In the genomic region with DNA sequence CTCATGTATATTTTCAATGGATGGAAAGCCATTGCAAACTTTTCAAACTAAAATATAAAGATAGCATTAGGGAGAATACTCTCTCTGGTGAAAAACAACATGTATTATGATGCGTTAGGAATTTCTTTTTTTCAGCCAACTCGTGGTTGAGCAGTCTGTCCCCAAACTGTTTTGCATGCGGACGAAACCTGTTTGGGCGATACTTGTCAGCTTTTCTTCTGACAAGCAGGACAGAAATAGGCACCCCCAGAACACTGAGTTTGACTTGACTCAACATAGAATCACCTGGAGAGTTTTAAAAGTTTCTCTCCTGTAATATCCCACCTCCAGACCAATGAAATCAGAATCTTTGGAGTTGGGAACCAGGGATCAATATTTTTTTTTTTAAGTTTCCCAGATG, we compare ENCODE assay signal across 26 cellular contexts.
DNase-seq lines count a peak whose midpoint lies in the region; ATAC-seq and TF ChIP-seq lines count a peak whose summit lies in the region.
"Had no signal": no experiment of that assay in that cellular context is flagged by ENCODE, and none has a peak within 500 bp of the region (broad histone marks: within the 10 kb centered on the region; RNA-seq: fewer than 3 reads in every experiment).

No MANE protein-coding gene starts in this region.

- H3K4me3 Mint-ChIP-seq in CD4-positive, alpha-beta T cell, result no peak overlapping the region
- H3K4me3 Mint-ChIP-seq: dendritic cell treated with granulocyte-macrophage colony-stimulating factor and Interleukin-4, amounts not matched to agents 40 ng/mL and 50 ng/mL, for 4 days; immature natural killer cell; nephron had no signal

- H3K4me1 Mint-ChIP-seq in CD4-positive, alpha-beta T cell (ENCODE audit: low read depth), result peaks cover 5% of the 10 kb centered on the region
- H3K4me1 Mint-ChIP-seq: nephron had no signal

- peak overlapping the region; percentile 99 for H3K27ac ChIP-seq in SU-DHL-6 (ENCODE audit: low read depth, low read length)
- H3K27ac ChIP-seq in CD4-positive, alpha-beta T cell (ENCODE audit: low read depth, low read length), result no peak overlapping the region
- H3K27ac ChIP-seq: adrenal gland, left lung, pancreas, Peyer's patch, SJSA1, suprapubic skin, VCaP had no signal

- no peaks in the 10 kb centered on the region for H3K27me3 ChIP-seq in SU-DHL-6 (ENCODE audit: low read length)
- no peaks in the 10 kb centered on the region for H3K27me3 ChIP-seq in CD4-positive, alpha-beta T cell (ENCODE audit: control insufficient read depth, insufficient read depth, low read length)
- H3K27me3 ChIP-seq: adrenal gland; BLaER1 treated with 17β-estradiol and CSF1 and Interleukin-3, amounts not matched to agents 10 nM and 100 nM; left lung; pancreas; Peyer's patch; SJSA1; suprapubic skin had no signal

- peak overlapping the region; percentile 36 for H3K4me3 ChIP-seq in SU-DHL-6 (ENCODE audit: insufficient read depth, low read length, poor library complexity, severe bottlenecking)
- H3K4me3 ChIP-seq: adrenal gland; BLaER1 treated with 17β-estradiol and CSF1 and Interleukin-3, amounts not matched to agents 10 nM and 100 nM; left lung; pancreas; Peyer's patch; SJSA1; suprapubic skin had no signal

- H3K27me3 Mint-ChIP-seq in CD4-positive, alpha-beta T cell, result no peaks in the 10 kb centered on the region
- H3K27me3 Mint-ChIP-seq: dendritic cell treated with granulocyte-macrophage colony-stimulating factor and Interleukin-4, amounts not matched to agents 40 ng/mL and 50 ng/mL, for 4 days had no signal

- no peaks in the 10 kb centered on the region for H3K36me3 Mint-ChIP-seq in CD4-positive, alpha-beta T cell (ENCODE audit: low read depth)
- H3K36me3 Mint-ChIP-seq: immature natural killer cell had no signal

- peaks cover 62% of the 10 kb centered on the region for H3F3A ChIP-seq in SU-DHL-6 (ENCODE audit: insufficient read depth)

- no peaks in the 10 kb centered on the region for H3K9me2 ChIP-seq in SU-DHL-6 (replicated peaks; ENCODE audit: insufficient read depth, low read length)

- CTCF ChIA-PET in CD4-positive, alpha-beta T cell (lab: Charles Lee), result no interaction called here

- H3K9me3 Mint-ChIP-seq in CD4-positive, alpha-beta T cell, result no peaks in the 10 kb centered on the region
- H3K9me3 Mint-ChIP-seq: dendritic cell treated with granulocyte-macrophage colony-stimulating factor and Interleukin-4, amounts not matched to agents 40 ng/mL and 50 ng/mL, for 4 days; immature natural killer cell; nephron had no signal

- no peak for DNase-seq in activated CD4-positive, alpha-beta T cell treated with anti-CD3 and anti-CD28 coated beads for 1 hour
- DNase-seq in CD4-positive, alpha-beta T cell, result no peak
- no peak for DNase-seq in NCI-H2227 treated with DMSO at 0.1 percent for 48 hours (lab: John Stamatoyannopoulos, UW)
- no peak for DNase-seq in sciatic nerve (ENCODE audit: low spot score)
- DNase-seq: activated CD4-positive, alpha-beta T cell treated with anti-CD3 and anti-CD28 coated beads, Interleukin-2, amount 50 U/mL, for 48 hours; adrenal gland; Calu3; immature natural killer cell; IMR-90; left lung; NCI-H1694; NCI-H82; pancreas; right cardiac atrium; T-helper 2 cell had no signal

- intact Hi-C loops in CD4-positive, alpha-beta T cell (cut with DNase I, micrococcal nuclease), result loop anchor here in 1 of 2 experiments (5.0 kb wide), 1 partner anchor 393 kb away; no protein-coding TSS in a partner anchor
- intact Hi-C loops in sciatic nerve (cut with DNase I), result no loop called here

- peak overlapping the region; percentile 92 for H3K4me2 ChIP-seq in SU-DHL-6 (ENCODE audit: low read depth, low read length, poor library complexity, severe bottlenecking)

- POLR2A ChIA-PET in CD4-positive, alpha-beta T cell (lab: Charles Lee), result no interaction called here

- H3K9ac ChIP-seq in SU-DHL-6 (ENCODE audit: low read length), result peak overlapping the region; percentile 70
- H3K9ac ChIP-seq: BLaER1 treated with 17β-estradiol and CSF1 and Interleukin-3, amounts not matched to agents 10 nM and 100 nM had no signal

- no peak overlapping the region for H2AFZ ChIP-seq in SU-DHL-6 (ENCODE audit: low read depth, low read length, severe bottlenecking)

- no peaks in the 10 kb centered on the region for H3K36me3 ChIP-seq in SU-DHL-6 (ENCODE audit: low read length)
- H3K36me3 ChIP-seq: adrenal gland, left lung, pancreas, Peyer's patch, suprapubic skin had no signal

- peaks cover 3% of the 10 kb centered on the region; the same call in 1 of the 2 replicates for H3K79me2 ChIP-seq in SU-DHL-6 (ENCODE audit: insufficient read depth, low read length)

- H3K27ac Mint-ChIP-seq in CD4-positive, alpha-beta T cell, result no peak overlapping the region
- H3K27ac Mint-ChIP-seq: dendritic cell treated with granulocyte-macrophage colony-stimulating factor and Interleukin-4, amounts not matched to agents 40 ng/mL and 50 ng/mL, for 4 days; immature natural killer cell; nephron had no signal

- ATAC-seq in GM18498 (IDR thresholded peaks at IDR 0.05; ENCODE audit: unreplicated experiment), result peak; percentile 63
- peak; percentile 58 for ATAC-seq in GM21717 (IDR thresholded peaks at IDR 0.05; ENCODE audit: unreplicated experiment)
- peak; percentile 65 for ATAC-seq in HG03280 (IDR thresholded peaks at IDR 0.05; ENCODE audit: unreplicated experiment)
- no peak for ATAC-seq in CD4-positive, alpha-beta T cell (ENCODE audit: poor library complexity)
- no peak for ATAC-seq in sciatic nerve
- ATAC-seq: left lung, pancreas, right cardiac atrium had no signal

- H4K20me1 ChIP-seq in SU-DHL-6 (ENCODE audit: low read depth, low read length), result no peaks in the 10 kb centered on the region
- H4K20me1 ChIP-seq: BLaER1 treated with 17β-estradiol and CSF1 and Interleukin-3, amounts not matched to agents 10 nM and 100 nM had no signal

- no peaks in the 10 kb centered on the region for H3K9me3 ChIP-seq in SU-DHL-6 (ENCODE audit: insufficient read depth, low read length)
- no peaks in the 10 kb centered on the region for H3K9me3 ChIP-seq in CD4-positive, alpha-beta T cell (ENCODE audit: control insufficient read depth, low read length)
- H3K9me3 ChIP-seq: adrenal gland, left lung, pancreas, Peyer's patch, SJSA1, suprapubic skin had no signal

- TF ChIP-seq CTCF in SU-DHL-6 (IDR thresholded peaks at IDR 0.05; ENCODE audit: insufficient read depth, low read length, poor library complexity, severe bottlenecking), result no peak
- no peak for TF ChIP-seq CTCF in CD4-positive, alpha-beta T cell (IDR thresholded peaks at IDR 0.05)

Comparison
In these comparisons a context has a peak if more than half of its experiments do, and no peak if none do; other contexts are left out.
1. ATAC-seq: peak in GM18498 (single experiment), GM21717 (single experiment) and HG03280 (single experiment); none in CD4-positive, alpha-beta T cell (single experiment) and sciatic nerve (single experiment).